Comparison of ENCODE assay signal across 21 cellular contexts in genomic region chr9:101707708-101708107, GRCh38. TPM values are rescaled to one million over a fixed set of nuclear protein-coding genes. Genes with fewer than 3 reads are reported as not detected.
"Had no signal": no experiment of that assay in that cellular context is flagged by ENCODE, and none has a peak within 500 bp of the region (broad histone marks: within the 10 kb centered on the region; RNA-seq: fewer than 3 reads in every experiment).

No MANE protein-coding gene starts in this region.

- H3K27ac ChIP-seq: dorsolateral prefrontal cortex, gastroesophageal sphincter, neural progenitor cell, ovary, sigmoid colon, spleen, thoracic aorta, upper lobe of right lung had no signal

- DNase-seq: activated CD4-positive, alpha-beta T cell treated with anti-CD3 and anti-CD28 coated beads, Interleukin-2, amount 10 ng/mL, durations not matched to agents 24 days and 14 days; activated CD4-positive, CD25-positive, alpha-beta regulatory T cell; activated CD8-positive, alpha-beta memory T cell treated with anti-CD3 and anti-CD28 coated beads for 24 hours; activated naive CD4-positive, alpha-beta T cell treated with Interleukin-2 at 50 U/mL for 16 hours; aorta; dorsolateral prefrontal cortex; endodermal cell; left cardiac atrium; midbrain; ovary; sigmoid colon; spleen; stimulated activated naive CD8-positive, alpha-beta T cell treated with anti-CD3 and anti-CD28 coated beads, Interleukin-15, amount 100 ng/mL, for 72 hours; upper lobe of right lung had no signal

- H3K4me3 ChIP-seq: dorsolateral prefrontal cortex, gastroesophageal sphincter, neural progenitor cell, ovary, sigmoid colon, spleen, thoracic aorta, upper lobe of right lung had no signal

- ATAC-seq: activated T-helper 17 cell treated with anti-CD3 and anti-CD28 coated beads, Interleukin-2, amount 50 U/mL, for 72 hours; gastroesophageal sphincter; stimulated activated naive CD8-positive, alpha-beta T cell treated with anti-CD3 and anti-CD28 coated beads, Interleukin-15, amount 100 ng/mL, for 72 hours; upper lobe of right lung had no signal

- H3K36me3 ChIP-seq: gastroesophageal sphincter, neural progenitor cell, ovary, sigmoid colon, spleen, thoracic aorta, upper lobe of right lung had no signal

- H3K9me3 ChIP-seq: gastroesophageal sphincter, ovary, sigmoid colon, spleen, thoracic aorta, upper lobe of right lung had no signal

- H3K4me1 ChIP-seq: neural progenitor cell, upper lobe of right lung had no signal

- H3K27me3 ChIP-seq: gastroesophageal sphincter, ovary, sigmoid colon had no signal

RNA-seq across cellular contexts. Expression of gene GRIN3A, which starts 30.7 kb away (rescaled TPM):
- total RNA-seq: activated CD4-positive, alpha-beta T cell treated with anti-CD3 and anti-CD28 coated beads, Interleukin-2, amount 10 ng/mL, durations not matched to agents 24 days and 14 days; activated T-helper 17 cell treated with anti-CD3 and anti-CD28 coated beads, Interleukin-2, amount 50 U/mL, for 72 hours; endodermal cell; epithelial cell of proximal tubule; lung microvascular endothelial cell; T-helper 1 cell treated with Interleukin-12 subunit alpha and Interleukin-12 subunit beta and Interleukin-4 antibody, amounts not matched to agents 30 ng/mL and 1 ng/mL, for 36 hours had no signal
